In the genomic region with DNA sequence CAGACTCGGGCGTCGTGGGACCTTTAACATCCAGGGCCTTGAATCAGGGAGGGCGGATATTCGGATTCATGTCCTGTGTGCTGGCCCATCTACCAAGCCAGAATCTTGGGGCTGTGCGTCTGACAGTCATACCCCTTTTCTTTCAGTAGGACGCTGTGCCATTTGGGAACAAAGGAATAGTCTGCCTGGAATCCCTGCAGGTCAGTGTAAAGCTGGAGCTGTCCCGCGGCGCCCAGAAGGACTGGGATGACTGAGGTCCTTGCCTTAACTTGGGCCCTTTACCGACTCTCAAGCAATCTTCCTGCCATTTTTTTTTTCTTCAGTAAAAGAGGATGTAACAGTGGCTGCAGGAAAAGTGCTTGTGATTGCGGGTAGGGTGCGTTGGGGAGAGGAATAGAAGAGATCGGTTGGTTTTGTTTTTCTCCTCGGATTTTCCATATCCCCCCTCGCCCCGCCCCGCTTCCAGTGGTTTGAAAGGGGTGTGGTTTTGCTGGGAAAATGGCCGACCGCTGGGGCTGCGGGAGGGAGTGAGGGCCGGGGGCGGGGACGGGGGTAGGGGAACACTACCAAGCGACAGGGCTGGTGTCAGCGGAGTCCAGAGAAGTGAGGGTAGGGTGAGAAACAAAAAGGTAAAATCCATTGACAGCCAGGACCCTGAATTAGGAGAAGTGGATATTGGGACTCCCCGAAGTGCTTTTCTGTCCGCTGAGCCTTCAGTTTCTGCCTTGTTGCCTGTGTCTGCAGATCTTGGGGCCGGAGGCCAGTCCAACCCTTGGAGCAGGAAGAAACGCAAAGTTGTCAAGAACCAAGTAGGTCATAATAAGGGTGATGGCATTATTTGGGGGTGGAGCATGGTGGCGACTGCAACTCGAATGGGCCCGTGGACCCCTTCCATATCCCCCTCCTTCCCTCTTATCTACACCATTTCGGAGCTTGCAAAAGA, we compare ENCODE assay signal across 7 cellular contexts. TPM values are rescaled to one million over a fixed set of nuclear protein-coding genes. Genes with fewer than 3 reads are reported as not detected.
DNase-seq lines count a peak whose midpoint lies in the region; ATAC-seq and TF ChIP-seq lines count a peak whose summit lies in the region.

No MANE protein-coding gene starts in this region.

- peaks cover 38% of the 10 kb centered on the region for H3K27me3 Mint-ChIP-seq in stimulated activated memory B cell treated with anti-CD40 and anti-IgM and Interleukin-4, amounts not matched to agents 10 μg/mL and 1 μg/mL and 100 μg/mL, for 72 hours

- peak; percentile 54 for DNase-seq in NCI-H69 (lab: John Stamatoyannopoulos, UW)
- peak in 6 of 10 donors; percentile 37 to 56 (median 48) for DNase-seq in dorsolateral prefrontal cortex
- peak in 1 of 2 donors; percentile 44 for DNase-seq in left colon
- DNase-seq in cortex of kidney (lab: John Stamatoyannopoulos, UW) = no peak
- no peak for DNase-seq in NK-92 (lab: John Stamatoyannopoulos, UW; ENCODE audit: unreplicated experiment)

- H3K4me1 Mint-ChIP-seq in stimulated activated memory B cell treated with anti-CD40 and anti-IgM and Interleukin-4, amounts not matched to agents 10 μg/mL and 1 μg/mL and 100 μg/mL, for 72 hours = peaks cover 16% of the 10 kb centered on the region

- intact Hi-C loops in dorsolateral prefrontal cortex (cut with DNase I) (loop anchor here in 1 of 2 donors (2.0 to 10.0 kb wide), 2 partner anchors 66 to 132 kb away; partner anchors contain the start of gene ARMCX4), left colon (cut with DNase I, micrococcal nuclease) (no loop called here)

- no peaks in the 10 kb centered on the region for H3K36me3 Mint-ChIP-seq in stimulated activated memory B cell treated with anti-CD40 and anti-IgM and Interleukin-4, amounts not matched to agents 10 μg/mL and 1 μg/mL and 100 μg/mL, for 72 hours

- TF ChIP-seq CTCF in dorsolateral prefrontal cortex (IDR thresholded peaks at IDR 0.05 in 54 of 56, conservative IDR thresholded peaks at IDR 0.05 in 2 of 56; ENCODE audit: low read depth in 1 of 56, partially characterized antibody in 56 of 56) = no peak

- H3K27ac Mint-ChIP-seq in stimulated activated memory B cell treated with anti-CD40 and anti-IgM and Interleukin-4, amounts not matched to agents 10 μg/mL and 1 μg/mL and 100 μg/mL, for 72 hours = no peak overlapping the region

- ATAC-seq in GM18498 (IDR thresholded peaks at IDR 0.05; ENCODE audit: unreplicated experiment) (peak; percentile 15), left colon (peak; percentile 40)
- no peak for ATAC-seq in stimulated activated memory B cell treated with anti-CD40 and anti-IgM and Interleukin-4, amounts not matched to agents 10 μg/mL and 1 μg/mL and 100 μg/mL, for 72 hours

- H3K27ac ChIP-seq in dorsolateral prefrontal cortex = peak overlapping the region; percentile 53 to 93 (median 86)

- H3K4me3 Mint-ChIP-seq in stimulated activated memory B cell treated with anti-CD40 and anti-IgM and Interleukin-4, amounts not matched to agents 10 μg/mL and 1 μg/mL and 100 μg/mL, for 72 hours = peak overlapping the region; percentile 66

- peaks cover 0 to 32% (median 0%) of the 10 kb centered on the region in 45 donors for H3K27me3 ChIP-seq in dorsolateral prefrontal cortex

- peak overlapping the region; percentile 45 to 79 (median 65) for H3K4me3 ChIP-seq in dorsolateral prefrontal cortex

- H3K9me3 Mint-ChIP-seq in stimulated activated memory B cell treated with anti-CD40 and anti-IgM and Interleukin-4, amounts not matched to agents 10 μg/mL and 1 μg/mL and 100 μg/mL, for 72 hours = no peaks in the 10 kb centered on the region

RNA-seq across cellular contexts. Expression of gene ARMCX1, which starts 0.7 kb away (rescaled TPM):
- total RNA-seq in dorsolateral prefrontal cortex = 10 to 100 TPM; 19.4 to 41.9 (median 32.3) TPM
- 1 to 10 TPM; 4.4 to 9.6 TPM for total RNA-seq in left colon

Comparison
In these comparisons a context has a peak if more than half of its experiments do, and no peak if none do; other contexts are left out.
1. DNase-seq: peak in NCI-H69 (single experiment) and dorsolateral prefrontal cortex (6 of 10); none in cortex of kidney (single experiment) and NK-92 (single experiment).